8 cellular contexts compared by ENCODE assay signal in genomic region chr6:30541515-30542403, GRCh38. TPM values are rescaled to one million over a fixed set of nuclear protein-coding genes. Genes with fewer than 3 reads are reported as not detected.
DNase-seq lines count a peak whose midpoint lies in the region; ATAC-seq and TF ChIP-seq lines count a peak whose summit lies in the region.

No MANE protein-coding gene starts in this region.

- H3K27me3 ChIP-seq in Loucy (ENCODE audit: insufficient read depth, low read length, poor library complexity, severe bottlenecking) = no peaks in the 10 kb centered on the region

- peaks cover 3% of the 10 kb centered on the region for H3K36me3 Mint-ChIP-seq in nephron progenitor cell (ENCODE audit: low read depth)

- TF ChIP-seq CTCF in GM12874 (IDR thresholded peaks at IDR 0.05; ENCODE audit: insufficient read depth, low read depth, low read length) (peak; percentile 93), Loucy (conservative IDR thresholded peaks at IDR 0.05; ENCODE audit: low read length) (peak; percentile 98), fibroblast of the aortic adventitia (IDR thresholded peaks at IDR 0.05; ENCODE audit: insufficient read depth, low read length) (peak; percentile 99), nephron progenitor cell (IDR thresholded peaks at IDR 0.05) (peak; percentile 99)

- no peak for ATAC-seq in GM21360 (IDR thresholded peaks at IDR 0.05; ENCODE audit: unreplicated experiment)

- peak overlapping the region; percentile 80 for H2AFZ ChIP-seq in Loucy (ENCODE audit: low read length)

- peak overlapping the region; percentile 33 for H3K9ac ChIP-seq in Loucy (ENCODE audit: low read depth, low read length, poor library complexity, severe bottlenecking)

- 0 out of 2 replicates have a peak, but pooled peaks have one; percentile 21 for TF ChIP-seq POLR2A in Raji (IDR thresholded peaks at IDR 0.05; ENCODE audit: insufficient read depth, low read depth, low read length)

- peaks cover 26% of the 10 kb centered on the region for H3K4me1 ChIP-seq in Loucy (ENCODE audit: insufficient read depth, low read length, poor library complexity, severe bottlenecking)

- H3K36me3 ChIP-seq in Loucy (ENCODE audit: insufficient read depth, low read length) = peaks cover 13% of the 10 kb centered on the region; the same call in 1 of the 2 replicates

- no peaks in the 10 kb centered on the region for H3K9me3 ChIP-seq in Loucy (ENCODE audit: insufficient read depth, low read depth, low read length)

- H3K27ac Mint-ChIP-seq in nephron progenitor cell = no peak overlapping the region

- H3K4me3 Mint-ChIP-seq in nephron progenitor cell = peak overlapping the region; percentile 80

- H3K79me2 ChIP-seq in Loucy (ENCODE audit: insufficient read depth, low read length) = no peaks in the 10 kb centered on the region

- peak overlapping the region; percentile 79 for H3K4me2 ChIP-seq in Loucy (ENCODE audit: low read depth, low read length, poor library complexity, severe bottlenecking)

- no peaks in the 10 kb centered on the region for H4K20me1 ChIP-seq in Loucy (ENCODE audit: insufficient read depth, low read length, poor library complexity, severe bottlenecking)

- no peaks in the 10 kb centered on the region for H3K9me3 Mint-ChIP-seq in nephron progenitor cell

- peak; percentile 69 for DNase-seq in activated effector memory CD4-positive, alpha-beta T cell treated with Interleukin-2 at 50 U/mL for 16 hours
- DNase-seq in fibroblast of the aortic adventitia (ENCODE audit: low read depth) = peak; percentile 91
- DNase-seq in nephron progenitor cell = peak; percentile 82
- peak; percentile 72 for DNase-seq in stimulated activated naive CD4-positive, alpha-beta T cell treated with Interleukin-2 at 50 U/mL for 16 hours (lab: John Stamatoyannopoulos, UW)

- 0 out of 2 replicates have a peak, but pooled peaks cover 5% of the 10 kb centered on the region for H3F3A ChIP-seq in Loucy (ENCODE audit: low read depth)

- H3K4me3 ChIP-seq in Loucy (ENCODE audit: low read length, poor library complexity, severe bottlenecking) (peak overlapping the region; percentile 74), fibroblast of the aortic adventitia (ENCODE audit: low read depth, low read length) (peak overlapping the region; percentile 35)

- no peaks in the 10 kb centered on the region for H3K9me2 ChIP-seq in Loucy (replicated peaks; ENCODE audit: low read depth, low read length)

- H3K27me3 Mint-ChIP-seq in nephron progenitor cell (ENCODE audit: low read depth, poor library complexity) = peaks cover 22% of the 10 kb centered on the region

- H3K4me1 Mint-ChIP-seq in nephron progenitor cell = peaks cover 15% of the 10 kb centered on the region

RNA-seq across cellular contexts. Expression of gene GNL1, which starts 14.5 kb away (rescaled TPM):
- total RNA-seq in fibroblast of the aortic adventitia (ENCODE audit: low replicate concordance) = 41.1 and 45.1 TPM in 2 replicates

RNA-seq across cellular contexts. Expression of gene PRR3, which starts 15.3 kb away (rescaled TPM):
- total RNA-seq in fibroblast of the aortic adventitia (ENCODE audit: low replicate concordance) = 2.3 and 11.0 TPM in 2 replicates

RNA-seq across cellular contexts. Expression of gene ABCF1, which starts 29.5 kb away (rescaled TPM):
- 33.0 and 43.2 TPM in 2 replicates for total RNA-seq in fibroblast of the aortic adventitia (ENCODE audit: low replicate concordance)

RNA-seq across cellular contexts. Expression of gene HLA-E, which starts 52.5 kb away (rescaled TPM):
- 115 and 227 TPM in 2 replicates for total RNA-seq in fibroblast of the aortic adventitia (ENCODE audit: low replicate concordance)
